1 cellular context compared by ENCODE assay signal in the genomic region with DNA sequence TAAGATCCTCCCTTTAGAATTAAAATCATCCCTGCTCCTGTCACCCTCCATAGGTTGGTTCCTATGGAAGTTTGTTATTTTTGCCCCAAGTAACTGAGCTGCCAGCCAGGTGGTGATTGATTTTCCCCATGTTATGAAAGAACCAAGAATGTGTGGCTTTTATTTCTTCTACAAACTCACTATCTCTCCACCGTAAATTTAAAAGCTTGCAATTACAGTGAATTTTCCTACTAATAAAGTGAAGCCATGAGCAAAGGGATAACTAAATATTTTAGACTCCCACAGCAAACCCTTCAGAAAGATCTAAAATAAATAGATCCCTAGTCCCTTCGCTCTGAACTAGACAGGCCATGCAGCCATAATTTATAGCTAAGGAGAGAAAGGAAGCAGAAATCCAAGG.
A peak's percentile ranks its signal among the peaks of the same experiment; 100 is the strongest.
TF ChIP-seq lines count a peak whose summit lies in the region.

No MANE protein-coding gene starts in this region.

TF ChIP-seq in HEK293T, 16 proteins besides CTCF, POLR2A, EP300 and RAD21:
- TF ChIP-seq LEF1 (IDR thresholded peaks at IDR 0.05; ENCODE audit: borderline replicate concordance): no peak
- TF ChIP-seq TARDBP (IDR thresholded peaks at IDR 0.05): no peak
- TF ChIP-seq CTBP1 (IDR thresholded peaks at IDR 0.05; ENCODE audit: borderline replicate concordance): no peak
- TF ChIP-seq, protein P1, sequence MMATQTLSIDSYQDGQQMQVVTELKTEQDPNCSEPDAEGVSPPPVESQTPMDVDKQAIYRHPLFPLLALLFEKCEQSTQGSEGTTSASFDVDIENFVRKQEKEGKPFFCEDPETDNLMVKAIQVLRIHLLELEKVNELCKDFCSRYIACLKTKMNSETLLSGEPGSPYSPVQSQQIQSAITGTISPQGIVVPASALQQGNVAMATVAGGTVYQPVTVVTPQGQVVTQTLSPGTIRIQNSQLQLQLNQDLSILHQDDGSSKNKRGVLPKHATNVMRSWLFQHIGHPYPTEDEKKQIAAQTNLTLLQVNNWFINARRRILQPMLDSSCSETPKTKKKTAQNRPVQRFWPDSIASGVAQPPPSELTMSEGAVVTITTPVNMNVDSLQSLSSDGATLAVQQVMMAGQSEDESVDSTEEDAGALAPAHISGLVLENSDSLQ (IDR thresholded peaks at IDR 0.05): peak; percentile 72
- TF ChIP-seq ELF4 (IDR thresholded peaks at IDR 0.05): no peak
- TF ChIP-seq L3MBTL2 (conservative IDR thresholded peaks at IDR 0.05): no peak
